1 cellular context compared by ENCODE assay signal in genomic region chr22:31044262-31044861, GRCh38.
TF ChIP-seq lines count a peak whose summit lies in the region.

No MANE protein-coding gene starts in this region.

TF ChIP-seq in HepG2, 621 proteins besides CTCF, POLR2A, EP300 and RAD21 (continued from another document):
- TF ChIP-seq ZNF770 (CRISPR knock-in tag; IDR thresholded peaks at IDR 0.05) (peak; percentile 93), ZNF850 (CRISPR knock-in tag; conservative IDR thresholded peaks at IDR 0.05) (no peak), ZNF605 (CRISPR knock-in tag; IDR thresholded peaks at IDR 0.05) (no peak), LCORL (IDR thresholded peaks at IDR 0.05) (no peak), LCORL (CRISPR knock-in tag; IDR thresholded peaks at IDR 0.05) (peak; percentile 64; the same call in 1 of the 2 replicates), ZNF136 (CRISPR knock-in tag; IDR thresholded peaks at IDR 0.05; ENCODE audit: low read depth) (peak; percentile 60; the same call in 1 of the 2 replicates), POLR2G (IDR thresholded peaks at IDR 0.05; ENCODE audit: low read depth, low read length) (peak; percentile 48; the same call in 1 of the 2 replicates), NR2F1 (CRISPR knock-in tag; IDR thresholded peaks at IDR 0.05) (peak in 1 of 2 experiments; percentile 54; a peak in 2 of 4 replicates), BRD4 (CRISPR knock-in tag; IDR thresholded peaks at IDR 0.05) (0 out of 2 replicates have a peak, but pooled peaks have one; percentile 59), MAFF (IDR thresholded peaks at IDR 0.05; ENCODE audit: low read depth, low read length) (no peak), PRDM4 (CRISPR knock-in tag; IDR thresholded peaks at IDR 0.05; ENCODE audit: borderline replicate concordance) (no peak), NR3C1 (CRISPR knock-in tag; IDR thresholded peaks at IDR 0.05) (no peak), HNF4G (IDR thresholded peaks at IDR 0.05; ENCODE audit: borderline replicate concordance, low read depth, low read length) (no peak; the same call in 1 of the 2 replicates), HNF4G (CRISPR knock-in tag; IDR thresholded peaks at IDR 0.05; ENCODE audit: borderline replicate concordance, low read depth) (no peak), RXRA (CRISPR knock-in tag; IDR thresholded peaks at IDR 0.05) (0 out of 2 replicates have a peak, but pooled peaks have one; percentile 29), ZGPAT (CRISPR knock-in tag; IDR thresholded peaks at IDR 0.05) (0 out of 2 replicates have a peak, but pooled peaks have one; percentile 24), ZNF281 (CRISPR knock-in tag; IDR thresholded peaks at IDR 0.05; ENCODE audit: borderline replicate concordance) (peak; percentile 55; the same call in 1 of the 2 replicates), HOMEZ (CRISPR knock-in tag; IDR thresholded peaks at IDR 0.05; ENCODE audit: low read depth) (peak; percentile 56; the same call in 1 of the 2 replicates), SP2 (CRISPR knock-in tag; IDR thresholded peaks at IDR 0.05) (no peak)
- TF ChIP-seq, protein P1, sequence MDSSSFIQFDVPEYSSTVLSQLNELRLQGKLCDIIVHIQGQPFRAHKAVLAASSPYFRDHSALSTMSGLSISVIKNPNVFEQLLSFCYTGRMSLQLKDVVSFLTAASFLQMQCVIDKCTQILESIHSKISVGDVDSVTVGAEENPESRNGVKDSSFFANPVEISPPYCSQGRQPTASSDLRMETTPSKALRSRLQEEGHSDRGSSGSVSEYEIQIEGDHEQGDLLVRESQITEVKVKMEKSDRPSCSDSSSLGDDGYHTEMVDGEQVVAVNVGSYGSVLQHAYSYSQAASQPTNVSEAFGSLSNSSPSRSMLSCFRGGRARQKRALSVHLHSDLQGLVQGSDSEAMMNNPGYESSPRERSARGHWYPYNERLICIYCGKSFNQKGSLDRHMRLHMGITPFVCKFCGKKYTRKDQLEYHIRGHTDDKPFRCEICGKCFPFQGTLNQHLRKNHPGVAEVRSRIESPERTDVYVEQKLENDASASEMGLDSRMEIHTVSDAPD (CRISPR knock-in tag; IDR thresholded peaks at IDR 0.05), result no peak
- TF ChIP-seq, protein P2, sequence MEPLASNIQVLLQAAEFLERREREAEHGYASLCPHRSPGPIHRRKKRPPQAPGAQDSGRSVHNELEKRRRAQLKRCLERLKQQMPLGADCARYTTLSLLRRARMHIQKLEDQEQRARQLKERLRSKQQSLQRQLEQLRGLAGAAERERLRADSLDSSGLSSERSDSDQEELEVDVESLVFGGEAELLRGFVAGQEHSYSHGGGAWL (CRISPR knock-in tag; IDR thresholded peaks at IDR 0.05), result peak; percentile 20; the same call in 1 of the 2 replicates
- TF ChIP-seq, protein P3, sequence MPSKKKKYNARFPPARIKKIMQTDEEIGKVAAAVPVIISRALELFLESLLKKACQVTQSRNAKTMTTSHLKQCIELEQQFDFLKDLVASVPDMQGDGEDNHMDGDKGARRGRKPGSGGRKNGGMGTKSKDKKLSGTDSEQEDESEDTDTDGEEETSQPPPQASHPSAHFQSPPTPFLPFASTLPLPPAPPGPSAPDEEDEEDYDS (CRISPR knock-in tag; IDR thresholded peaks at IDR 0.05), result peak; percentile 52
